1 cellular context compared by ENCODE assay signal in the genomic region with DNA sequence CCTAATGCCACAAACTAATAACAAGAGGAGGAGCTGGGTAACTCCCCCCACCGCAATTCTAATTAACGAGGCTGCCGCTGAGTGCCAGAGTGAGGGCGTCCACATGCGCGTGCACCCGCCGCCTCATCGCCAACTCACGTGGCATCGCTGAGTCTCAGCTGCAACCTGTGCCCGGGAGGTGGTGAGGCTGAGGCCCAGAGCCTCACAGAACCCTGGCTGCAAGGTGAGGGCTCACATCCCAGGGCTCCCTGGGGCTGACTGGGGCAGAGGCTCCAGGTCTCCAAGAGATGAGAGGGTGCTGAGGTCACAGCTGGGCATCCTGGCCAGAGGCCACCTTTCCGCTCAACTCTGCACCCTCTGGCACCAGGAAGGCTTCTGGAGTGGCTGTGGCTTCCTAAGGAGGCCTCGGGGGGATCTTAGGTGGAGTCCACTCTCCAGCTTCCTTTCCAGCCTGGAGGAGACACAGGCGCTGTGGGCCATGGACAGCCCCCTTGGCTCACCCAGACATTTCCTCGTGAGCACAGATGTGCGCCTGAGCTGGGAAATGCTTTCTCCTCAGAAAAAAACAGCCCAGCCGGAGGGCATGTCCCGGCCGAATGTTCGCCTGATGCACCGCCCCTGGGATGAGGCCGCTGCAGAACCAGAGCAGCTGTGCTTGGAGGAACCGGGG.
TF ChIP-seq lines count a peak whose summit lies in the region.

No MANE protein-coding gene starts in this region.

TF ChIP-seq in H1, 55 proteins besides CTCF, POLR2A, EP300 and RAD21 (continued from another document):
- TF ChIP-seq SRF (IDR thresholded peaks at IDR 0.05; ENCODE audit: low read depth, low read length) (no peak), ASH2L (IDR thresholded peaks at IDR 0.05; ENCODE audit: low read length) (no peak), RBBP5 (IDR thresholded peaks at IDR 0.05; ENCODE audit: borderline replicate concordance, low read depth, low read length) (no peak), CEBPB (IDR thresholded peaks at IDR 0.05; ENCODE audit: low read depth, low read length) (no peak), SUZ12 (IDR thresholded peaks at IDR 0.05; ENCODE audit: low read length) (no peak)
